25 cellular contexts compared by ENCODE assay signal in the genomic region with DNA sequence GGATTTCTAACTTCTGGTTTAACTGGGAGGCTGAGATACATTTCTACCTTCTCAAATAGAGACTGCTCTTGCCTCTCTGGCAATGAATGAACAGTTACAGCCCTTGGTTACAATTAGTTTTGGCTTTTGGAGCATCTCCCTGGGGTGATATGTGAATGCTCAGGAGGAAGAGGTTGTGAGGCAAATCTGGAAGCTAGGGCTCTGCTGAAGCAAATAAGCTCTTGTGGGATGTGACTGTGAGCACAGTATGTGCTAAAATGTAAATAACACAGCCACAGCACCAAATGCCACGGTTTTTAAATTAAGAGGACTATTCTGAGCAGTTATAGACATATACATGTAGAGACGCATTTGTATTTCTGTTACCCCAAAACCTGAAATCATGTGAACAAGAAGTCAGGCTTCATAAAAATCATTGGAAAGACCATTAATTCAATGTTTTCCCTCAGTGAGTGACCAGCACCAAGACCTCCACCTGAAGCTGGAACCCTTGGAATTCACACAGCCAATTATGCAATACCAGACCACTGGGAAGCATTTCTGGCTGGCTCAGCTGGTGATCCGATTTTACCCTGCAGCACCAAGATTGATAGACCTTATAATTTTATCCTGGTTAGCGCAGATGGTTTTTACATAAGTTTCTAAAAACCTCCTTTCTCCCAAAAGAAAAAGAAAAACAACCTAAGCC. TPM values are rescaled to one million over a fixed set of nuclear protein-coding genes. Genes with fewer than 3 reads are reported as not detected.
DNase-seq lines count a peak whose midpoint lies in the region; ATAC-seq, FAIRE-seq and TF ChIP-seq lines count a peak whose summit lies in the region.
"Had no signal": no experiment of that assay in that cellular context is flagged by ENCODE, and none has a peak within 500 bp of the region (broad histone marks: within the 10 kb centered on the region; RNA-seq: fewer than 3 reads in every experiment).

No MANE protein-coding gene starts in this region.

- H3K27ac ChIP-seq in left ventricle myocardium inferior (replicated peaks) (peak overlapping the region; percentile 90), astrocyte (ENCODE audit: low read depth, low read length) (no peak overlapping the region), vagina (peak overlapping the region; percentile 60)
- H3K27ac ChIP-seq: lower lobe of right lung, prostate gland had no signal

- H3K27ac Mint-ChIP-seq in astrocyte (ENCODE audit: unreplicated experiment) (peak overlapping the region; percentile 51), nephron (peak overlapping the region; percentile 32 to 93 (median 90))
- H3K27ac Mint-ChIP-seq in activated T-helper 17 cell treated with anti-CD3 and anti-CD28 coated beads, Interleukin-2, amount 50 U/mL, for 72 hours, result no peak overlapping the region
- H3K27ac Mint-ChIP-seq: activated naive CD4-positive, alpha-beta T cell treated with anti-CD3 and anti-CD28 coated beads, Interleukin-2, amount 10 ng/mL, durations not matched to agents 7 days and 5 days; immature natural killer cell had no signal

- H3K4me3 Mint-ChIP-seq in astrocyte (ENCODE audit: unreplicated experiment), result no peak overlapping the region
- H3K4me3 Mint-ChIP-seq in nephron, result peak overlapping the region; percentile 4 to 33 (median 24)
- H3K4me3 Mint-ChIP-seq in activated T-helper 17 cell treated with anti-CD3 and anti-CD28 coated beads, Interleukin-2, amount 50 U/mL, for 72 hours, result no peak overlapping the region
- H3K4me3 Mint-ChIP-seq: activated naive CD4-positive, alpha-beta T cell treated with anti-CD3 and anti-CD28 coated beads, Interleukin-2, amount 10 ng/mL, durations not matched to agents 7 days and 5 days; CD14-positive monocyte had no signal

- no peak overlapping the region for H2AFZ ChIP-seq in astrocyte (ENCODE audit: low read depth, low read length)

- no peak overlapping the region for H3K9ac ChIP-seq in astrocyte (ENCODE audit: low read length)

- H3K4me1 ChIP-seq in left ventricle myocardium inferior (peaks cover 60% of the 10 kb centered on the region), astrocyte (ENCODE audit: insufficient read depth, low read length) (peaks cover 14% of the 10 kb centered on the region), vagina (peaks cover 21% of the 10 kb centered on the region)
- H3K4me1 ChIP-seq: prostate gland had no signal

- no peak for TF ChIP-seq POLR2A in vagina (IDR thresholded peaks at IDR 0.05)

- no peak for ATAC-seq in left cardiac atrium
- ATAC-seq in activated T-helper 17 cell treated with anti-CD3 and anti-CD28 coated beads, Interleukin-2, amount 50 U/mL, for 72 hours (replicated peaks), result no peak
- ATAC-seq: gastroesophageal sphincter, lower lobe of right lung had no signal

- H3K4me3 ChIP-seq in left ventricle myocardium inferior (no peak overlapping the region), astrocyte (ENCODE audit: insufficient read depth, low read depth, low read length) (no peak overlapping the region), vagina (no peak overlapping the region)
- H3K4me3 ChIP-seq: gastroesophageal sphincter, lower lobe of right lung, prostate gland, suprapubic skin had no signal

- H3K9me3 Mint-ChIP-seq in astrocyte (ENCODE audit: unreplicated experiment) (no peaks in the 10 kb centered on the region), nephron (no peaks in the 10 kb centered on the region)
- H3K9me3 Mint-ChIP-seq in activated T-helper 17 cell treated with anti-CD3 and anti-CD28 coated beads, Interleukin-2, amount 50 U/mL, for 72 hours, result no peaks in the 10 kb centered on the region
- H3K9me3 Mint-ChIP-seq: activated naive CD4-positive, alpha-beta T cell treated with anti-CD3 and anti-CD28 coated beads, Interleukin-2, amount 10 ng/mL, durations not matched to agents 7 days and 5 days had no signal

- intact Hi-C loops in left ventricle myocardium inferior (cut with micrococcal nuclease), result no loop called here
- intact Hi-C loops in left cardiac atrium (cut with DNase I), result no loop called here
- intact Hi-C loops in vagina (cut with DNase I), result no loop called here

- FAIRE-seq in astrocyte (lab: Jason Lieb, UNC), result no peak
- FAIRE-seq: A204.1 had no signal

- H3K4me1 Mint-ChIP-seq in astrocyte (ENCODE audit: low read depth, unreplicated experiment) (peaks cover 30% of the 10 kb centered on the region), nephron (peaks cover 36% of the 10 kb centered on the region)
- peaks cover 6% of the 10 kb centered on the region for H3K4me1 Mint-ChIP-seq in activated T-helper 17 cell treated with anti-CD3 and anti-CD28 coated beads, Interleukin-2, amount 50 U/mL, for 72 hours

- no peak for DNase-seq in left ventricle myocardium inferior
- no peak for DNase-seq in left cardiac atrium
- DNase-seq in astrocyte (ENCODE audit: low read depth), result peak; percentile 45
- DNase-seq in vagina (ENCODE audit: extremely low spot score in 2 of 2), result no peak
- no peak for DNase-seq in germinal center (ENCODE audit: low spot score)
- no peak for DNase-seq in DMS53 treated with DMSO at 0.1 percent for 48 hours (lab: John Stamatoyannopoulos, UW; ENCODE audit: unreplicated experiment)
- DNase-seq: activated CD4-positive, alpha-beta T cell treated with anti-CD3 and anti-CD28 coated beads, Interleukin-2, amount 50 U/mL, for 48 hours; activated naive CD4-positive, alpha-beta T cell treated with anti-CD3 and anti-CD28 coated beads, Interleukin-2, amount 10 ng/mL, durations not matched to agents 7 days and 5 days; activated T-cell treated with anti-CD3 and anti-CD28 coated beads for 4 hours; cortex of kidney; DMS153; immature natural killer cell; KG1; lower lobe of right lung; NCI-H1048; NCI-H2029 treated with DMSO at 0.1 percent for 48 hours; NCI-H526; SIG-M5 had no signal

- H3K4me2 ChIP-seq in astrocyte (ENCODE audit: low read length), result no peak overlapping the region

- no peaks in the 10 kb centered on the region for H4K20me1 ChIP-seq in astrocyte (ENCODE audit: insufficient read depth, low read length)

- H3K9me3 ChIP-seq in left ventricle myocardium inferior (replicated peaks) (peaks cover 11% of the 10 kb centered on the region), astrocyte (ENCODE audit: insufficient read depth, low read depth, low read length) (no peaks in the 10 kb centered on the region), vagina (no peaks in the 10 kb centered on the region)
- H3K9me3 ChIP-seq: gastroesophageal sphincter, lower lobe of right lung, prostate gland, suprapubic skin had no signal

- H3K79me2 ChIP-seq in astrocyte (ENCODE audit: insufficient read depth, low read length), result no peaks in the 10 kb centered on the region

- no peaks in the 10 kb centered on the region for H3K27me3 Mint-ChIP-seq in astrocyte (ENCODE audit: low read depth, unreplicated experiment)
- H3K27me3 Mint-ChIP-seq in nephron (ENCODE audit: low read depth), result peaks cover 12% of the 10 kb centered on the region
- peaks cover 19% of the 10 kb centered on the region for H3K27me3 Mint-ChIP-seq in activated T-helper 17 cell treated with anti-CD3 and anti-CD28 coated beads, Interleukin-2, amount 50 U/mL, for 72 hours

- TF ChIP-seq CTCF in left ventricle myocardium inferior (IDR thresholded peaks at IDR 0.05; ENCODE audit: borderline replicate concordance), result no peak
- no peak for TF ChIP-seq CTCF in astrocyte (IDR thresholded peaks at IDR 0.05; ENCODE audit: insufficient read depth, low read depth, low read length)
- no peak for TF ChIP-seq CTCF in nephron (IDR thresholded peaks at IDR 0.05; ENCODE audit: unreplicated experiment in 3 of 3)
- no peak for TF ChIP-seq CTCF in vagina (IDR thresholded peaks at IDR 0.05)

- H3K27me3 ChIP-seq in left ventricle myocardium inferior (ENCODE audit: low read depth) (no peaks in the 10 kb centered on the region), astrocyte (ENCODE audit: insufficient read depth, low read length) (peaks cover 8% of the 10 kb centered on the region), vagina (no peaks in the 10 kb centered on the region)
- H3K27me3 ChIP-seq: gastroesophageal sphincter, suprapubic skin had no signal

- H3K36me3 ChIP-seq in left ventricle myocardium inferior (no peaks in the 10 kb centered on the region), astrocyte (ENCODE audit: insufficient read depth, low read length) (no peaks in the 10 kb centered on the region), vagina (no peaks in the 10 kb centered on the region)
- H3K36me3 ChIP-seq: gastroesophageal sphincter, lower lobe of right lung, prostate gland, suprapubic skin had no signal

- no peaks in the 10 kb centered on the region for H3K36me3 Mint-ChIP-seq in astrocyte (ENCODE audit: low read depth, unreplicated experiment)
- no peaks in the 10 kb centered on the region for H3K36me3 Mint-ChIP-seq in nephron (ENCODE audit: low read depth)
- H3K36me3 Mint-ChIP-seq in activated T-helper 17 cell treated with anti-CD3 and anti-CD28 coated beads, Interleukin-2, amount 50 U/mL, for 72 hours (ENCODE audit: low read depth), result no peaks in the 10 kb centered on the region
- H3K36me3 Mint-ChIP-seq: activated naive CD4-positive, alpha-beta T cell treated with anti-CD3 and anti-CD28 coated beads, Interleukin-2, amount 10 ng/mL, durations not matched to agents 7 days and 5 days; CD14-positive monocyte; immature natural killer cell had no signal

RNA-seq across cellular contexts. Expression of a gene that starts 3.0 kb away (rescaled TPM):
- total RNA-seq in left ventricle myocardium inferior (27.0 TPM), left cardiac atrium (10 to 100 TPM; 16.9 to 17.3 TPM), astrocyte (43.8 and 46.9 TPM in 2 replicates), vagina (67.3 TPM)
- total RNA-seq in activated T-helper 17 cell treated with anti-CD3 and anti-CD28 coated beads, Interleukin-2, amount 50 U/mL, for 72 hours, result 1 to 10 TPM; 4.4 to 5.0 TPM

Comparison
In these comparisons a context has a peak if more than half of its experiments do, and no peak if none do; other contexts are left out.
1. H3K4me3 Mint-ChIP-seq: peak in nephron (3 of 3); none in astrocyte (single experiment) and activated T-helper 17 cell treated with anti-CD3 and anti-CD28 coated beads, Interleukin-2, amount 50 U/mL, for 72 hours (single experiment).